In genomic region chr2:201419057-201419635, GRCh38 we compare ENCODE assay signal across 12 cellular contexts. TPM values are rescaled to one million over a fixed set of nuclear protein-coding genes. Genes with fewer than 3 reads are reported as not detected.
DNase-seq lines count a peak whose midpoint lies in the region; ATAC-seq and TF ChIP-seq lines count a peak whose summit lies in the region.
"Had no signal": no experiment of that assay in that cellular context is flagged by ENCODE, and none has a peak within 500 bp of the region (broad histone marks: within the 10 kb centered on the region; RNA-seq: fewer than 3 reads in every experiment).

No MANE protein-coding gene starts in this region.

- H3K27me3 Mint-ChIP-seq in CD8-positive, alpha-beta memory T cell = no peaks in the 10 kb centered on the region
- H3K27me3 Mint-ChIP-seq in memory B cell (no peaks in the 10 kb centered on the region), CD14-positive monocyte (ENCODE audit: low read depth in 3 of 3) (peaks cover 0 to 2% (median 0%) of the 10 kb centered on the region in 3 donors)
- H3K27me3 Mint-ChIP-seq: stimulated activated naive B cell treated with anti-CD40 and anti-IgM and Interleukin-4, amounts not matched to agents 10 μg/mL and 1 μg/mL and 100 μg/mL, for 72 hours had no signal

- dilution Hi-C loops in mammary epithelial cell (cut with HindIII; ENCODE audit: low sequenced_read_pairs) = no loop called here

- POLR2A ChIA-PET in CD8-positive, alpha-beta memory T cell (lab: Charles Lee) = no interaction called here

- H3K4me3 ChIP-seq in CD8-positive, alpha-beta memory T cell (ENCODE audit: low read length) = no peak overlapping the region
- no peak overlapping the region for H3K4me3 ChIP-seq in mammary epithelial cell (replicated peaks in 1 of 3; ENCODE audit: insufficient read depth in 1 of 3, low read depth in 2 of 3, low read length in 3 of 3)
- H3K4me3 ChIP-seq: skin epidermis had no signal

- TF ChIP-seq RAD21 in Ishikawa (IDR thresholded peaks at IDR 0.05; ENCODE audit: low read depth) = peak; percentile 63

- intact Hi-C loops in mammary epithelial cell (cut with micrococcal nuclease) = no loop called here
- intact Hi-C loops in CD14-positive monocyte (cut with micrococcal nuclease) = no loop called here

- in situ Hi-C loops in mammary epithelial cell (cut with MboI; ENCODE audit: low sequenced_read_pairs in 2 of 2) = no loop called here

- no peak for ATAC-seq in memory B cell (ENCODE audit: low read depth)
- no peak for ATAC-seq in HG03108 (IDR thresholded peaks at IDR 0.05; ENCODE audit: unreplicated experiment)

- H3K27ac Mint-ChIP-seq in CD8-positive, alpha-beta memory T cell = peak overlapping the region in 7 of 8 donors; percentile 33 to 77 (median 49)
- H3K27ac Mint-ChIP-seq in memory B cell (peak overlapping the region; percentile 86), CD14-positive monocyte (peak overlapping the region in 3 of 7 donors; percentile 44 to 59 (median 46))

- TF ChIP-seq EP300 in Ishikawa (IDR thresholded peaks at IDR 0.05; ENCODE audit: borderline replicate concordance) = no peak

- peaks cover 0 to 6% (median 2%) of the 10 kb centered on the region in 3 donors for H3K36me3 Mint-ChIP-seq in CD8-positive, alpha-beta memory T cell
- H3K36me3 Mint-ChIP-seq in memory B cell (peaks cover 2% of the 10 kb centered on the region), CD14-positive monocyte (peaks cover 23% of the 10 kb centered on the region in 2 donors)

- no peak overlapping the region for H3K9ac ChIP-seq in mammary epithelial cell (ENCODE audit: insufficient read depth, low read length)

- no peak overlapping the region for H3K27ac ChIP-seq in CD8-positive, alpha-beta memory T cell (ENCODE audit: low read depth, low read length)
- no peak overlapping the region for H3K27ac ChIP-seq in mammary epithelial cell (ENCODE audit: insufficient read depth, low read depth, low read length)

- no peaks in the 10 kb centered on the region for H3K9me3 ChIP-seq in CD8-positive, alpha-beta memory T cell (ENCODE audit: low read length)
- H3K9me3 ChIP-seq in mammary epithelial cell (replicated peaks; ENCODE audit: insufficient read depth, low read length) = no peaks in the 10 kb centered on the region

- no peak for TF ChIP-seq CTCF in mammary epithelial cell (conservative IDR thresholded peaks at IDR 0.05 in 1 of 2, IDR thresholded peaks at IDR 0.05 in 1 of 2; ENCODE audit: extremely low read depth in 1 of 2, insufficient read depth in 1 of 2, low read depth in 1 of 2, low read length in 2 of 2)
- TF ChIP-seq CTCF in CD14-positive monocyte (IDR thresholded peaks at IDR 0.05) = no peak

- BruUV-seq in mammary epithelial cell (replicated peaks; lab: Mats Ljungman, UMichigan) = no TSS peak

- no peaks in the 10 kb centered on the region for H3K27me3 ChIP-seq in CD8-positive, alpha-beta memory T cell (ENCODE audit: insufficient read depth, low read length, poor library complexity, severe bottlenecking)
- no peaks in the 10 kb centered on the region for H3K27me3 ChIP-seq in mammary epithelial cell (ENCODE audit: insufficient read depth, low read length)

- no peaks in the 10 kb centered on the region for H4K20me1 ChIP-seq in mammary epithelial cell (ENCODE audit: insufficient read depth, low read length)

- 80% methylated on average over 3 of the region's 3 CpGs for WGBS in mammary epithelial cell (ENCODE audit: low coverage, missing lambda C conversion rate)

- H3K9me3 Mint-ChIP-seq in CD8-positive, alpha-beta memory T cell = no peaks in the 10 kb centered on the region
- H3K9me3 Mint-ChIP-seq in memory B cell (no peaks in the 10 kb centered on the region), CD14-positive monocyte (no peaks in the 10 kb centered on the region)
- H3K9me3 Mint-ChIP-seq: stimulated activated naive B cell treated with anti-CD40 and anti-IgM and Interleukin-4, amounts not matched to agents 10 μg/mL and 1 μg/mL and 100 μg/mL, for 72 hours had no signal

- no peak overlapping the region for H2AFZ ChIP-seq in mammary epithelial cell (ENCODE audit: low read depth, low read length)

- peaks cover 21% of the 10 kb centered on the region for H3K79me2 ChIP-seq in mammary epithelial cell (ENCODE audit: insufficient read depth, low read length)

- H3K4me2 ChIP-seq in mammary epithelial cell (ENCODE audit: insufficient read depth, low read depth, low read length) = no peak overlapping the region

- no peaks in the 10 kb centered on the region for H3K36me3 ChIP-seq in CD8-positive, alpha-beta memory T cell (ENCODE audit: insufficient read depth, low read length)
- H3K36me3 ChIP-seq in mammary epithelial cell (ENCODE audit: insufficient read depth, low read length) = no peaks in the 10 kb centered on the region

- H3K4me1 Mint-ChIP-seq in CD8-positive, alpha-beta memory T cell = peaks cover 48 to 67% (median 65%) of the 10 kb centered on the region in 3 donors
- H3K4me1 Mint-ChIP-seq in memory B cell = peaks cover 20% of the 10 kb centered on the region
- H3K4me1 Mint-ChIP-seq in CD14-positive monocyte = no peaks in the 10 kb centered on the region

- CTCF ChIA-PET in CD8-positive, alpha-beta memory T cell (lab: Charles Lee) = no interaction called here
- CTCF ChIA-PET in mammary epithelial cell (lab: Charles Lee; ENCODE audit: low non-redundant PET) = no interaction called here

- no peak overlapping the region for H3K4me3 Mint-ChIP-seq in CD8-positive, alpha-beta memory T cell
- H3K4me3 Mint-ChIP-seq in memory B cell (no peak overlapping the region), CD14-positive monocyte (no peak overlapping the region)
- H3K4me3 Mint-ChIP-seq: stimulated activated naive B cell treated with anti-CD40 and anti-IgM and Interleukin-4, amounts not matched to agents 10 μg/mL and 1 μg/mL and 100 μg/mL, for 72 hours had no signal

- peaks cover 46% of the 10 kb centered on the region for H3K4me1 ChIP-seq in CD8-positive, alpha-beta memory T cell (ENCODE audit: insufficient read depth, low read length)
- peaks cover 7% of the 10 kb centered on the region for H3K4me1 ChIP-seq in mammary epithelial cell (ENCODE audit: insufficient read depth, low read length)

- DNase-seq in CD8-positive, alpha-beta memory T cell = no peak
- DNase-seq in mammary epithelial cell (peak; percentile 31), memory B cell (ENCODE audit: low spot score in 2 of 2) (no peak), CD14-positive monocyte (ENCODE audit: low spot score) (no peak), GM03348 (ENCODE audit: low spot score) (no peak)
- DNase-seq in stimulated activated CD4-positive, alpha-beta T cell treated with anti-CD3 and anti-CD28 coated beads, Interleukin-4, amount 100 ng/mL, for 1 hour = no peak
- DNase-seq: NCI-H2081; SHP77 treated with DMSO at 0.1 percent for 48 hours; stimulated activated naive B cell treated with anti-CD40 and anti-IgM and Interleukin-4, amounts not matched to agents 10 μg/mL and 1 μg/mL and 100 μg/mL, for 72 hours had no signal

TF ChIP-seq in Ishikawa, 13 proteins besides CTCF, POLR2A, EP300 and RAD21 (continues in another document):
- TF ChIP-seq EGR1 (IDR thresholded peaks at IDR 0.05) (no peak), ZBTB7A (IDR thresholded peaks at IDR 0.05; ENCODE audit: low read depth) (no peak), CEBPB (IDR thresholded peaks at IDR 0.05) (no peak), TEAD4 (IDR thresholded peaks at IDR 0.05) (no peak), TCF12 (IDR thresholded peaks at IDR 0.05; ENCODE audit: low read depth) (no peak), REST (IDR thresholded peaks at IDR 0.05; ENCODE audit: low read depth) (no peak), NFIC (IDR thresholded peaks at IDR 0.05) (no peak), MAX (IDR thresholded peaks at IDR 0.05) (no peak), TAF1 (IDR thresholded peaks at IDR 0.05; ENCODE audit: low read depth) (no peak)
- TF ChIP-seq, protein P1, sequence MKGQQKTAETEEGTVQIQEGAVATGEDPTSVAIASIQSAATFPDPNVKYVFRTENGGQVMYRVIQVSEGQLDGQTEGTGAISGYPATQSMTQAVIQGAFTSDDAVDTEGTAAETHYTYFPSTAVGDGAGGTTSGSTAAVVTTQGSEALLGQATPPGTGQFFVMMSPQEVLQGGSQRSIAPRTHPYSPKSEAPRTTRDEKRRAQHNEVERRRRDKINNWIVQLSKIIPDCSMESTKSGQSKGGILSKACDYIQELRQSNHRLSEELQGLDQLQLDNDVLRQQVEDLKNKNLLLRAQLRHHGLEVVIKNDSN (IDR thresholded peaks at IDR 0.05) = no peak

RNA-seq across cellular contexts. Expression of gene TRAK2, which starts 32.1 kb away (rescaled TPM):
- total RNA-seq in CD8-positive, alpha-beta memory T cell = 10 to 100 TPM; 24.9 to 26.0 TPM
- polyA plus RNA-seq in CD8-positive, alpha-beta memory T cell = 40.1 TPM
- 10 to 100 TPM; 18.9 to 28.7 TPM for total RNA-seq in mammary epithelial cell
- polyA plus RNA-seq in mammary epithelial cell (8.6 TPM), CD14-positive monocyte (10 to 100 TPM; 15.3 to 16.8 TPM)
- polyA minus RNA-seq in mammary epithelial cell = 15.9 TPM

RNA-seq across cellular contexts. Expression of gene STRADB, which starts 32.4 kb away (rescaled TPM):
- total RNA-seq in CD8-positive, alpha-beta memory T cell = 10 to 100 TPM; 22.3 to 27.7 TPM
- polyA plus RNA-seq in CD8-positive, alpha-beta memory T cell = 35.3 TPM
- 10 to 100 TPM; 12.8 to 19.2 TPM for total RNA-seq in mammary epithelial cell
- polyA plus RNA-seq in mammary epithelial cell = 5.1 TPM
- 10.0 TPM for polyA minus RNA-seq in mammary epithelial cell
- polyA plus RNA-seq in CD14-positive monocyte = 10 to 100 TPM; 22.0 to 25.6 TPM
